In genomic region chr10:73941300-73941699, GRCh38 we compare ENCODE assay signal across 10 cellular contexts. TPM values are rescaled to one million over a fixed set of nuclear protein-coding genes. Genes with fewer than 3 reads are reported as not detected.
A peak's percentile ranks its signal among the peaks of the same experiment; 100 is the strongest.
DNase-seq lines count a peak whose midpoint lies in the region; ATAC-seq and TF ChIP-seq lines count a peak whose summit lies in the region.
"Had no signal": no experiment of that assay in that cellular context is flagged by ENCODE, and none has a peak within 500 bp of the region (broad histone marks: within the 10 kb centered on the region; RNA-seq: fewer than 3 reads in every experiment).

No MANE protein-coding gene starts in this region.

- H3K4me3 ChIP-seq in SJCRH30, result peak overlapping the region; percentile 41
- H3K4me3 ChIP-seq in gastrocnemius medialis, result peak overlapping the region in 1 of 4 donors; percentile 39
- H3K4me3 ChIP-seq in BE2C (ENCODE audit: low read depth, low read length), result no peak overlapping the region

- DNase-seq in ELR (ENCODE audit: low read depth) (peak; percentile 37), SJCRH30 (peak; percentile 53 to 76), fibroblast of peridontal ligament (ENCODE audit: extremely low read depth) (peak; percentile 34), gastrocnemius medialis (peak in 1 of 2 donors; percentile 41), NCI-H187 (lab: John Stamatoyannopoulos, UW) (no peak), BE2C (no peak)
- no peak for DNase-seq in stimulated activated CD4-positive, alpha-beta T cell treated with anti-CD3 and anti-CD28 coated beads, Interleukin-2, amount 100 ng/mL, for 48 hours
- DNase-seq: NCI-H510A treated with DMSO at 0.1 percent for 48 hours had no signal

- intact Hi-C loops in gastrocnemius medialis (cut with DNase I; ENCODE audit: low total_unique reads), result loop anchor here (2.0 kb wide), 1 partner anchor 140 kb away; no protein-coding TSS in a partner anchor

- peaks cover 9% of the 10 kb centered on the region for H3K4me1 ChIP-seq in SJCRH30
- H3K4me1 ChIP-seq in gastrocnemius medialis, result peaks cover 24 to 36% of the 10 kb centered on the region in 2 donors
- no peaks in the 10 kb centered on the region for H3K4me1 ChIP-seq in BE2C

- TF ChIP-seq CTCF in gastrocnemius medialis (IDR thresholded peaks at IDR 0.05 in 4 of 5, conservative IDR thresholded peaks at IDR 0.05 in 1 of 5) (no peak), BE2C (IDR thresholded peaks at IDR 0.05; ENCODE audit: low read depth, low read length) (no peak)

- TF ChIP-seq POLR2A in gastrocnemius medialis (IDR thresholded peaks at IDR 0.05), result no peak

- ATAC-seq in gastrocnemius medialis, result peak; percentile 79 to 88
- ATAC-seq in HG03457 (IDR thresholded peaks at IDR 0.05; ENCODE audit: unreplicated experiment), result no peak

- H3K36me3 ChIP-seq in SJCRH30 (no peaks in the 10 kb centered on the region), gastrocnemius medialis (no peaks in the 10 kb centered on the region), BE2C (no peaks in the 10 kb centered on the region)

- H3K27me3 ChIP-seq in SJCRH30 (no peaks in the 10 kb centered on the region), gastrocnemius medialis (no peaks in the 10 kb centered on the region), BE2C (no peaks in the 10 kb centered on the region)

- H3K27ac ChIP-seq in SJCRH30 (peak overlapping the region; percentile 76), gastrocnemius medialis (peak overlapping the region; percentile 69 to 82 (median 80))

- in situ Hi-C loops in gastrocnemius medialis (cut with MboI; ENCODE audit: low sequenced_read_pairs in 4 of 4), result loop anchor here in 1 of 4 donors (10.0 kb wide), 1 partner anchor 56 kb away; no protein-coding TSS in a partner anchor

- H3K9me3 ChIP-seq in SJCRH30 (replicated peaks), result no peaks in the 10 kb centered on the region; the same call in 1 of the 2 replicates
- no peaks in the 10 kb centered on the region for H3K9me3 ChIP-seq in gastrocnemius medialis
- no peaks in the 10 kb centered on the region; the same call in 1 of the 2 replicates for H3K9me3 ChIP-seq in BE2C

RNA-seq across cellular contexts. Expression of gene PLAU, which starts 30.4 kb away (rescaled TPM):
- 58.5 and 64.8 TPM in 2 replicates for total RNA-seq in SJCRH30 (2014; rRNA removed; shearing (Covaris generic))
- total RNA-seq in gastrocnemius medialis, result 1 to 10 TPM in 3 of 4 donors, under 1 TPM in 1; 0.83 to 5.0 (median 2.3) TPM
- polyA plus RNA-seq in BE2C (2012; ENCODE audit: insufficient read depth, insufficient read length, low read depth), result not detected
- polyA plus RNA-seq: CD4-positive, alpha-beta memory T cell had no signal

RNA-seq across cellular contexts. Expression of gene VCL, which starts 56.6 kb away (rescaled TPM):
- total RNA-seq in SJCRH30 (2014; rRNA removed; shearing (Covaris generic)), result 45.5 and 48.1 TPM in 2 replicates
- total RNA-seq in gastrocnemius medialis, result 100 to 1,000 TPM; 129 to 299 (median 210) TPM
- polyA plus RNA-seq in BE2C (2012; ENCODE audit: insufficient read depth, insufficient read length, low read depth), result 18.8 TPM

Comparison
In these comparisons a context has a peak if more than half of its experiments do, and no peak if none do; other contexts are left out.
1. DNase-seq: peak in ELR (single experiment), SJCRH30 (2 of 2) and fibroblast of peridontal ligament (single experiment); none in NCI-H187 (0 of 2), stimulated activated CD4-positive, alpha-beta T cell treated with anti-CD3 and anti-CD28 coated beads, Interleukin-2, amount 100 ng/mL, for 48 hours (0 of 2) and BE2C (single experiment).